19 cellular contexts compared by ENCODE assay signal in genomic region chr17:29032798-29033197, GRCh38. TPM values are rescaled to one million over a fixed set of nuclear protein-coding genes. Genes with fewer than 3 reads are reported as not detected.
DNase-seq lines count a peak whose midpoint lies in the region; ATAC-seq and TF ChIP-seq lines count a peak whose summit lies in the region.
"Had no signal": no experiment of that assay in that cellular context is flagged by ENCODE, and none has a peak within 500 bp of the region (broad histone marks: within the 10 kb centered on the region; RNA-seq: fewer than 3 reads in every experiment).

No MANE protein-coding gene starts in this region.

- no peak for ATAC-seq in GM21381 (IDR thresholded peaks at IDR 0.05; ENCODE audit: unreplicated experiment)
- ATAC-seq in body of pancreas: no peak
- ATAC-seq: CD8-positive, alpha-beta T cell; K562 had no signal

- 0 out of 2 replicates have a peak, but pooled peaks cover 2% of the 10 kb centered on the region for H3K27me3 ChIP-seq in HUES6 (ENCODE audit: control insufficient read depth, insufficient read depth, low read length)
- H3K27me3 ChIP-seq in SJCRH30: no peaks in the 10 kb centered on the region; the same call in 1 of the 2 replicates
- peaks cover 5% of the 10 kb centered on the region for H3K27me3 ChIP-seq in effector memory CD4-positive, alpha-beta T cell (replicated peaks; ENCODE audit: control insufficient read depth, insufficient read depth, low read length, poor library complexity, severe bottlenecking)
- H3K27me3 ChIP-seq in body of pancreas: no peaks in the 10 kb centered on the region

- no peaks in the 10 kb centered on the region for H3K36me3 ChIP-seq in HUES6 (ENCODE audit: control insufficient read depth, insufficient read depth, low read length)
- no peaks in the 10 kb centered on the region for H3K36me3 ChIP-seq in SJCRH30
- no peaks in the 10 kb centered on the region for H3K36me3 ChIP-seq in effector memory CD4-positive, alpha-beta T cell (ENCODE audit: control insufficient read depth, insufficient read depth, low read length)
- no peaks in the 10 kb centered on the region for H3K36me3 ChIP-seq in body of pancreas (replicated peaks in 1 of 2; ENCODE audit: insufficient read depth in 1 of 2, low read depth in 2 of 2)
- H3K36me3 ChIP-seq: SJSA1 had no signal

- TF ChIP-seq POLR2A in body of pancreas (IDR thresholded peaks at IDR 0.05): no peak

- intact Hi-C loops in posterior vena cava (cut with DNase I) (no loop called here), body of pancreas (cut with DNase I) (no loop called here)

- H3K4me1 ChIP-seq in HUES6 (ENCODE audit: control insufficient read depth, insufficient read depth, low read length): peaks cover 37% of the 10 kb centered on the region
- peaks cover 25% of the 10 kb centered on the region for H3K4me1 ChIP-seq in SJCRH30
- H3K4me1 ChIP-seq in effector memory CD4-positive, alpha-beta T cell (ENCODE audit: control insufficient read depth, insufficient read depth, low read length, poor library complexity, severe bottlenecking): no peaks in the 10 kb centered on the region
- no peaks in the 10 kb centered on the region for H3K4me1 ChIP-seq in body of pancreas
- H3K4me1 ChIP-seq: SJSA1 had no signal

- H3K9me3 ChIP-seq in HUES6 (ENCODE audit: control insufficient read depth, insufficient read depth, low read depth, low read length): peaks cover 24% of the 10 kb centered on the region
- H3K9me3 ChIP-seq in SJCRH30 (replicated peaks): peaks cover 21% of the 10 kb centered on the region
- no peaks in the 10 kb centered on the region for H3K9me3 ChIP-seq in effector memory CD4-positive, alpha-beta T cell (ENCODE audit: control insufficient read depth, low read length)
- H3K9me3 ChIP-seq in body of pancreas: no peaks in the 10 kb centered on the region

- H3K4me3 ChIP-seq in HUES6 (ENCODE audit: low read depth, low read length): 0 out of 2 replicates have a peak overlapping the region, but pooled peaks have one; percentile 25
- no peak overlapping the region for H3K4me3 ChIP-seq in SJCRH30
- H3K4me3 ChIP-seq in fibroblast of pulmonary artery (replicated peaks; ENCODE audit: low read depth, low read length): no peak overlapping the region
- no peak overlapping the region for H3K4me3 ChIP-seq in effector memory CD4-positive, alpha-beta T cell (ENCODE audit: insufficient read depth, low read depth, low read length, poor library complexity, severe bottlenecking)
- no peak overlapping the region for H3K4me3 ChIP-seq in body of pancreas
- H3K4me3 ChIP-seq: K562, SJSA1 had no signal

- peak; percentile 41 to 56 for DNase-seq in SJCRH30
- peak; percentile 64 for DNase-seq in fibroblast of pulmonary artery (ENCODE audit: low read depth)
- DNase-seq in posterior vena cava (ENCODE audit: low spot score): peak; percentile 9
- no peak for DNase-seq in effector memory CD4-positive, alpha-beta T cell
- no peak for DNase-seq in body of pancreas
- DNase-seq: CD8-positive, alpha-beta T cell; DMS79 treated with DMSO at 0.1 percent for 48 hours; GF-D8; NCI-H1048; NCI-H1694 treated with DMSO at 0.1 percent for 48 hours; NCI-H2171 treated with DMSO at 0.1 percent for 48 hours; NCI-H510A treated with DMSO at 0.1 percent for 48 hours; NK-92 treated with Interleukin-12 subunit alpha and Interleukin-12 subunit beta, amount 100 ng/mL, for 24 hours; OCI-M1 had no signal

- TF ChIP-seq CTCF in fibroblast of pulmonary artery (IDR thresholded peaks at IDR 0.05; ENCODE audit: low read length, missing control alignments) (no peak), body of pancreas (IDR thresholded peaks at IDR 0.05) (no peak)

- H3K27ac ChIP-seq in HUES6 (ENCODE audit: low read depth, low read length): peak overlapping the region; percentile 42; the same call in 1 of the 2 replicates
- H3K27ac ChIP-seq in SJCRH30: peak overlapping the region; percentile 2; the same call in 1 of the 2 replicates
- H3K27ac ChIP-seq in effector memory CD4-positive, alpha-beta T cell (ENCODE audit: insufficient read depth, low read length, poor library complexity, severe bottlenecking): no peak overlapping the region
- no peak overlapping the region for H3K27ac ChIP-seq in body of pancreas
- H3K27ac ChIP-seq: RWPE1, SJSA1 had no signal

- 38 to 44% methylated on average over 5 to 6 of the region's 6 CpGs for WGBS in body of pancreas, 2 donors

- H3K9ac ChIP-seq in HUES6 (ENCODE audit: low read length): peak overlapping the region; percentile 29

RNA-seq across cellular contexts. Expression of gene PIPOX, which starts 10.1 kb away (rescaled TPM):
- 91.7 and 96.8 TPM in 2 replicates for total RNA-seq in SJCRH30 (2014; rRNA removed; shearing (Covaris generic))
- 1 to 10 TPM; 1.2 to 2.1 TPM for total RNA-seq in posterior vena cava
- 1 to 10 TPM in 1 of 2 donors, not detected in 1; 3.1 TPM for total RNA-seq in body of pancreas

RNA-seq across cellular contexts. Expression of gene SEZ6, which starts 27.0 kb away (rescaled TPM):
- total RNA-seq in SJCRH30 (2014; rRNA removed; shearing (Covaris generic)): 16.1 and 20.5 TPM in 2 replicates
- not detected for total RNA-seq in posterior vena cava
- not detected for total RNA-seq in body of pancreas
- total RNA-seq: K562, SJSA1 had no signal

Comparison
In these comparisons a context has a peak if more than half of its experiments do, and no peak if none do; other contexts are left out.
1. H3K27ac ChIP-seq: peak in HUES6 (single experiment) and SJCRH30 (single experiment); none in effector memory CD4-positive, alpha-beta T cell (single experiment) and body of pancreas (0 of 4).
2. DNase-seq: peak in SJCRH30 (2 of 2), fibroblast of pulmonary artery (single experiment) and posterior vena cava (single experiment); none in effector memory CD4-positive, alpha-beta T cell (0 of 3) and body of pancreas (0 of 4).
3. RNA of gene PIPOX, which starts 10.1 kb away (total RNA-seq): 91.7 to 96.8 TPM in SJCRH30; 3.1 TPM in body of pancreas and 1.2 to 2.1 TPM in posterior vena cava; every median in the first group is over 10 times any median in the second.
4. RNA of gene SEZ6, which starts 27.0 kb away (total RNA-seq): 16.1 to 20.5 TPM in SJCRH30; not detected in posterior vena cava and not detected in body of pancreas; every median in the first group is over 10 times any median in the second.